Comparison of ENCODE assay signal across 29 cellular contexts in the genomic region with DNA sequence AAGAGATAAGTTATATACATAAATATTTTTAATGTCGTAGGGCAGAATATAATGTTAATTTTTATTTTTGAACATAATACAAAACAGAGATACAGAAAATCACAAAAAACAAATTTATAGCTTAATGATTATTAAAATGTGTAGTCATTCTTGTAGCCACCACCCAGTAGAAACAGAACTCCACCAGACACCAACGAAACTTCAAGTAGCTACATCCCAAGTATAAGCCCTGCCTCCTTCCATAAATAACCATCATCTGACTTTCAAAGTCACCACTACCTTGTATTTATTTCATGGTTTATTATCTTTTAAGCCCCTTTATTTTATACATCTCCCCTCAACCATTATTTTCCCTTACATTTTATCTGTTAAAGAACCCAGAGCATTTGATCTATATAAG.
"Had no signal": no experiment of that assay in that cellular context is flagged by ENCODE, and none has a peak within 500 bp of the region (broad histone marks: within the 10 kb centered on the region; RNA-seq: fewer than 3 reads in every experiment).

No MANE protein-coding gene starts in this region.

- H3K27ac ChIP-seq: stomach, suprapubic skin, testis, thoracic aorta, thyroid gland, tibial artery, tibial nerve, transverse colon, upper lobe of left lung, upper lobe of right lung, uterus, vagina had no signal

- H3K36me3 ChIP-seq: stomach, suprapubic skin, thoracic aorta, thyroid gland, tibial artery, tibial nerve, transverse colon, upper lobe of left lung, upper lobe of right lung, uterus, vagina had no signal

- H3K4me3 ChIP-seq: stomach, suprapubic skin, testis, thoracic aorta, thyroid gland, tibial artery, tibial nerve, transverse colon, upper lobe of left lung, upper lobe of right lung, uterus, vagina had no signal

- DNase-seq: stimulated activated CD4-positive, alpha-beta T cell treated with anti-CD3 and anti-CD28 coated beads, Interleukin-2, amount 100 ng/mL, for 48 hours; stimulated activated CD4-positive, alpha-beta T cell treated with anti-CD3 and anti-CD28 coated beads, Interleukin-4, amount 100 ng/mL, for 1 hour; stimulated activated CD4-positive, alpha-beta T cell treated with anti-CD3 and anti-CD28 coated beads, Interleukin-4, amount 100 ng/mL, for 24 hours; stimulated activated CD4-positive, alpha-beta T cell treated with anti-CD3 and anti-CD28 coated beads, Interleukin-4, amount 100 ng/mL, for 4 hours; stimulated activated CD8-positive, alpha-beta memory T cell treated with anti-CD3 and anti-CD28 coated beads, Interleukin-4, amount 100 ng/mL, for 48 hours; stimulated activated naive B cell treated with anti-CD40 and anti-IgM and Interleukin-4, amounts not matched to agents 10 μg/mL and 1 μg/mL and 100 μg/mL, for 72 hours; stimulated activated naive CD4-positive, alpha-beta T cell; stimulated activated naive CD4-positive, alpha-beta T cell treated with Interleukin-2 at 50 U/mL for 16 hours; stimulated activated naive CD8-positive, alpha-beta T cell treated with anti-CD3 and anti-CD28 coated beads, Interleukin-15, amount 100 ng/mL, for 72 hours; stimulated activated naive CD8-positive, alpha-beta T cell treated with anti-CD3 and anti-CD28 coated beads, Interleukin-15, Interleukin-2, amounts not matched to agents 100 U/mL and 50 U/mL, for 24 hours; stomach; substantia nigra; testis; thyroid gland; tibial artery; transverse colon; trophoblast cell; upper lobe of left lung; upper lobe of right lung; uterus had no signal

- H3K27ac Mint-ChIP-seq: stimulated activated effector memory CD8-positive, alpha-beta T cell treated with anti-CD3 and anti-CD28 coated beads, Interleukin-12 subunit alpha, Interleukin-12 subunit beta, amount 100 ng/mL, for 72 hours; stimulated activated memory B cell treated with anti-CD40 and anti-IgM and Interleukin-4, amounts not matched to agents 10 μg/mL and 1 μg/mL and 100 μg/mL, for 72 hours; stimulated activated naive B cell treated with anti-CD40 and anti-IgM and Interleukin-4, amounts not matched to agents 10 μg/mL and 1 μg/mL and 100 μg/mL, for 72 hours; stimulated activated naive CD8-positive, alpha-beta T cell treated with anti-CD3 and anti-CD28 coated beads, Interleukin-15, amount 100 ng/mL, for 72 hours; stimulated activated naive CD8-positive, alpha-beta T cell treated with anti-CD3 and anti-CD28 coated beads, Interleukin-15, Interleukin-2, amounts not matched to agents 100 ng/mL and 50 ng/mL, for 24 hours; type B pancreatic cell had no signal

- H3K4me1 ChIP-seq: stomach, suprapubic skin, testis, thyroid gland, tibial artery, tibial nerve, transverse colon, upper lobe of left lung, upper lobe of right lung, uterus, vagina had no signal

- ATAC-seq: stimulated activated effector memory CD8-positive, alpha-beta T cell treated with anti-CD3 and anti-CD28 coated beads, Interleukin-12 subunit alpha, Interleukin-12 subunit beta, amount 100 ng/mL, for 72 hours; stimulated activated memory B cell treated with anti-CD40 and anti-IgM and Interleukin-4, amounts not matched to agents 10 μg/mL and 1 μg/mL and 100 μg/mL, for 72 hours; stimulated activated naive B cell treated with anti-CD40 and anti-IgM and Interleukin-4, amounts not matched to agents 10 μg/mL and 1 μg/mL and 100 μg/mL, for 72 hours; stimulated activated naive CD8-positive, alpha-beta T cell treated with anti-CD3 and anti-CD28 coated beads, Interleukin-15, amount 100 ng/mL, for 72 hours; stimulated activated naive CD8-positive, alpha-beta T cell treated with anti-CD3 and anti-CD28 coated beads, Interleukin-15, Interleukin-2, amounts not matched to agents 100 U/mL and 50 U/mL, for 24 hours; upper lobe of right lung had no signal

- H3K27me3 ChIP-seq: stomach, suprapubic skin, testis, thyroid gland, tibial artery, tibial nerve, transverse colon, upper lobe of left lung, upper lobe of right lung, uterus, vagina had no signal

- H3K9me3 ChIP-seq: suprapubic skin, testis, thoracic aorta, thyroid gland, tibial artery, transverse colon, upper lobe of left lung, upper lobe of right lung, uterus, vagina had no signal

- H3K36me3 Mint-ChIP-seq: stimulated activated effector memory CD8-positive, alpha-beta T cell treated with anti-CD3 and anti-CD28 coated beads, Interleukin-12 subunit alpha, Interleukin-12 subunit beta, amount 100 ng/mL, for 72 hours; stimulated activated memory B cell treated with anti-CD40 and anti-IgM and Interleukin-4, amounts not matched to agents 10 μg/mL and 1 μg/mL and 100 μg/mL, for 72 hours; stimulated activated naive B cell treated with anti-CD40 and anti-IgM and Interleukin-4, amounts not matched to agents 10 μg/mL and 1 μg/mL and 100 μg/mL, for 72 hours; type B pancreatic cell had no signal

- H3K4me1 Mint-ChIP-seq: stimulated activated effector memory CD8-positive, alpha-beta T cell treated with anti-CD3 and anti-CD28 coated beads, Interleukin-12 subunit alpha, Interleukin-12 subunit beta, amount 100 ng/mL, for 72 hours; stimulated activated memory B cell treated with anti-CD40 and anti-IgM and Interleukin-4, amounts not matched to agents 10 μg/mL and 1 μg/mL and 100 μg/mL, for 72 hours; stimulated activated naive B cell treated with anti-CD40 and anti-IgM and Interleukin-4, amounts not matched to agents 10 μg/mL and 1 μg/mL and 100 μg/mL, for 72 hours; stimulated activated naive CD8-positive, alpha-beta T cell treated with anti-CD3 and anti-CD28 coated beads, Interleukin-15, amount 100 ng/mL, for 72 hours had no signal

- H3K27me3 Mint-ChIP-seq: stimulated activated memory B cell treated with anti-CD40 and anti-IgM and Interleukin-4, amounts not matched to agents 10 μg/mL and 1 μg/mL and 100 μg/mL, for 72 hours; stimulated activated naive B cell treated with anti-CD40 and anti-IgM and Interleukin-4, amounts not matched to agents 10 μg/mL and 1 μg/mL and 100 μg/mL, for 72 hours; stimulated activated naive CD8-positive, alpha-beta T cell treated with anti-CD3 and anti-CD28 coated beads, Interleukin-15, amount 100 ng/mL, for 72 hours; stimulated activated naive CD8-positive, alpha-beta T cell treated with anti-CD3 and anti-CD28 coated beads, Interleukin-15, Interleukin-2, amounts not matched to agents 100 ng/mL and 50 ng/mL, for 24 hours; type B pancreatic cell had no signal

- H3K4me3 Mint-ChIP-seq: stimulated activated effector memory CD8-positive, alpha-beta T cell treated with anti-CD3 and anti-CD28 coated beads, Interleukin-12 subunit alpha, Interleukin-12 subunit beta, amount 100 ng/mL, for 72 hours; stimulated activated memory B cell treated with anti-CD40 and anti-IgM and Interleukin-4, amounts not matched to agents 10 μg/mL and 1 μg/mL and 100 μg/mL, for 72 hours; stimulated activated naive B cell treated with anti-CD40 and anti-IgM and Interleukin-4, amounts not matched to agents 10 μg/mL and 1 μg/mL and 100 μg/mL, for 72 hours; stimulated activated naive CD8-positive, alpha-beta T cell treated with anti-CD3 and anti-CD28 coated beads, Interleukin-15, amount 100 ng/mL, for 72 hours; stimulated activated naive CD8-positive, alpha-beta T cell treated with anti-CD3 and anti-CD28 coated beads, Interleukin-15, Interleukin-2, amounts not matched to agents 100 ng/mL and 50 ng/mL, for 24 hours; type B pancreatic cell had no signal

- FAIRE-seq: urothelium cell line had no signal
